In genomic region chr12:54398995-54399793, GRCh38 we compare ENCODE assay signal across 8 cellular contexts. TPM values are rescaled to one million over a fixed set of nuclear protein-coding genes. Genes with fewer than 3 reads are reported as not detected.
A peak's percentile ranks its signal among the peaks of the same experiment; 100 is the strongest.
DNase-seq lines count a peak whose midpoint lies in the region; ATAC-seq, FAIRE-seq and TF ChIP-seq lines count a peak whose summit lies in the region.

No MANE protein-coding gene starts in this region.

- H3K36me3 Mint-ChIP-seq in activated B cell treated with CpG ODN at 0.5 μM for 24 hours (ENCODE audit: low read depth), result no peaks in the 10 kb centered on the region

- H3K4me1 Mint-ChIP-seq in activated B cell treated with CpG ODN at 0.5 μM for 24 hours, result peaks cover 2% of the 10 kb centered on the region

- TF ChIP-seq CTCF in GM12873 (IDR thresholded peaks at IDR 0.05; ENCODE audit: insufficient read depth, low read depth, low read length, missing control alignments) (peak; percentile 99), activated B cell treated with CpG ODN at 0.5 μM for 24 hours (IDR thresholded peaks at IDR 0.05) (peak; percentile 59), bronchial epithelial cell (IDR thresholded peaks at IDR 0.05; ENCODE audit: insufficient read depth, low read length, severe bottlenecking) (peak; percentile 96)

- POLR2A ChIA-PET in activated B cell treated with CpG ODN at 0.5 μM for 24 hours (lab: Charles Lee), result interaction anchor here (1.0 to 1.6 kb wide), 4 partner anchors 12 to 150 kb away, joined by 3 to 7 read pairs (median 4); partner anchors contain the start of gene PDE1B

- DNase-seq in NCI-H2196 treated with DMSO at 0.1 percent for 48 hours (lab: John Stamatoyannopoulos, UW; ENCODE audit: unreplicated experiment), result peak; percentile 51
- peak; percentile 79 for DNase-seq in activated B cell treated with CpG ODN at 0.5 μM for 24 hours
- DNase-seq in bronchial epithelial cell (ENCODE audit: low read depth), result peak; percentile 64
- peak; percentile 82 for DNase-seq in kidney tubule cell (ENCODE audit: low spot score)
- peak; percentile 76 for DNase-seq in stimulated activated CD4-positive, alpha-beta T cell treated with anti-CD3 and anti-CD28 coated beads, Interleukin-2, amount 100 ng/mL, for 4 hours (ENCODE audit: low read depth)

- peak; percentile 82 for ATAC-seq in HG02885 (IDR thresholded peaks at IDR 0.05; ENCODE audit: poor library complexity, unreplicated experiment)
- peak; percentile 99 for ATAC-seq in activated B cell treated with CpG ODN at 0.5 μM for 24 hours (ENCODE audit: low read depth)
- no peak for ATAC-seq in GM19455 (IDR thresholded peaks at IDR 0.05; ENCODE audit: unreplicated experiment)

- H3K36me3 ChIP-seq in bronchial epithelial cell (ENCODE audit: control insufficient read depth, insufficient read depth, low read length), result peaks cover 59% of the 10 kb centered on the region

- CTCF ChIA-PET in activated B cell treated with CpG ODN at 0.5 μM for 24 hours (lab: Charles Lee), result interaction anchor here (0.6 to 11.5 kb wide), 27 partner anchors 8 to 173 kb away, joined by 3 to 361 read pairs (median 4); partner anchors contain the start of gene ZNF385A

- no peaks in the 10 kb centered on the region for H3K27me3 Mint-ChIP-seq in activated B cell treated with CpG ODN at 0.5 μM for 24 hours

- H3K27me3 ChIP-seq in bronchial epithelial cell (ENCODE audit: control insufficient read depth, insufficient read depth, low read length), result no peaks in the 10 kb centered on the region

- H3K4me3 Mint-ChIP-seq in activated B cell treated with CpG ODN at 0.5 μM for 24 hours, result no peak overlapping the region

- intact Hi-C loops in activated B cell treated with CpG ODN at 0.5 μM for 24 hours (cut with micrococcal nuclease), result loop anchor here (1.0 to 10.0 kb wide), 5 partner anchors 14 to 674 kb away; partner anchors contain the start of genes CALCOCO1, HOXC8 and HOXC9

- H3K4me3 ChIP-seq in bronchial epithelial cell (ENCODE audit: low read depth, low read length), result no peak overlapping the region

- H3K27ac Mint-ChIP-seq in activated B cell treated with CpG ODN at 0.5 μM for 24 hours, result no peak overlapping the region

- no peaks in the 10 kb centered on the region for H3K9me3 Mint-ChIP-seq in activated B cell treated with CpG ODN at 0.5 μM for 24 hours

- FAIRE-seq in bronchial epithelial cell (lab: Jason Lieb, UNC), result no peak

RNA-seq across cellular contexts. Expression of gene ZNF385A, which starts 14.7 kb away (rescaled TPM):
- 4.6 and 5.0 TPM in 2 replicates for total RNA-seq in activated B cell treated with CpG ODN at 0.5 μM for 24 hours
- total RNA-seq in bronchial epithelial cell, result 5.3 and 7.6 TPM in 2 replicates

RNA-seq across cellular contexts. Expression of gene ITGA5, which starts 19.9 kb away (rescaled TPM):
- 1.0 and 1.3 TPM in 2 replicates for total RNA-seq in activated B cell treated with CpG ODN at 0.5 μM for 24 hours
- total RNA-seq in bronchial epithelial cell, result 53.5 and 98.5 TPM in 2 replicates

RNA-seq across cellular contexts. Expression of gene GPR84, which starts 34.9 kb away (rescaled TPM):
- not detected in 2 replicates for total RNA-seq in activated B cell treated with CpG ODN at 0.5 μM for 24 hours
- 0.13 TPM in 1 of 2 replicates, not detected in the other for total RNA-seq in bronchial epithelial cell

Comparison
In these comparisons a context has a peak if more than half of its experiments do, and no peak if none do; other contexts are left out.
1. RNA of gene ITGA5, which starts 19.9 kb away (total RNA-seq): 53.5 to 98.5 TPM in bronchial epithelial cell; 1.0 to 1.3 TPM in activated B cell treated with CpG ODN at 0.5 μM for 24 hours; every median in the first group is over 10 times any median in the second.
2. Peak in every context shown above with its lines, with median percentiles within 50 percentile points of each other: CTCF ChIP-seq and DNase-seq.